Comparison of ENCODE assay signal across 8 cellular contexts in genomic region chr18:36127866-36128845, GRCh38. TPM values are rescaled to one million over a fixed set of nuclear protein-coding genes. Genes with fewer than 3 reads are reported as not detected.
DNase-seq lines count a peak whose midpoint lies in the region; ATAC-seq and TF ChIP-seq lines count a peak whose summit lies in the region.

No MANE protein-coding gene starts in this region.

- H3K79me2 ChIP-seq in Loucy (ENCODE audit: insufficient read depth, low read length): peaks cover 73% of the 10 kb centered on the region

- H3K36me3 ChIP-seq in Loucy (ENCODE audit: insufficient read depth, low read length): no peaks in the 10 kb centered on the region
- H3K36me3 ChIP-seq in skeletal muscle satellite cell (ENCODE audit: insufficient read depth, low read length): peaks cover 17% of the 10 kb centered on the region

- H3F3A ChIP-seq in Loucy (ENCODE audit: low read depth): no peaks in the 10 kb centered on the region

- peak overlapping the region; percentile 95 for H3K4me2 ChIP-seq in Loucy (ENCODE audit: low read depth, low read length, poor library complexity, severe bottlenecking)
- H3K4me2 ChIP-seq in skeletal muscle satellite cell (ENCODE audit: low read length): peak overlapping the region; percentile 100

- peak overlapping the region; percentile 88 for H2AFZ ChIP-seq in Loucy (ENCODE audit: low read length)

- DNase-seq in NCI-H1092 treated with DMSO at 0.1 percent for 48 hours (lab: John Stamatoyannopoulos, UW) (peak; percentile 75), NCI-H1092 (lab: John Stamatoyannopoulos, UW) (no peak), amniotic stem cell (lab: John Stamatoyannopoulos, UW) (peak; percentile 11), iPS-NIHi11 (ENCODE audit: low spot score) (peak; percentile 40), GM19240 (ENCODE audit: insufficient read length, low spot score) (no peak), omental fat pad (ENCODE audit: low spot score) (no peak)

- no peaks in the 10 kb centered on the region for H3K27me3 ChIP-seq in Loucy (ENCODE audit: insufficient read depth, low read length, poor library complexity, severe bottlenecking)
- no peaks in the 10 kb centered on the region for H3K27me3 ChIP-seq in skeletal muscle satellite cell (ENCODE audit: control insufficient read depth, insufficient read depth, low read length)

- no peak for ATAC-seq in omental fat pad (ENCODE audit: low FRiP score)

- TF ChIP-seq CTCF in Loucy (conservative IDR thresholded peaks at IDR 0.05; ENCODE audit: low read length) (no peak), omental fat pad (IDR thresholded peaks at IDR 0.05) (no peak)

- peaks cover 42% of the 10 kb centered on the region for H4K20me1 ChIP-seq in Loucy (ENCODE audit: insufficient read depth, low read length, poor library complexity, severe bottlenecking)

- peak overlapping the region; percentile 98 for H3K9ac ChIP-seq in Loucy (ENCODE audit: low read depth, low read length, poor library complexity, severe bottlenecking)
- peak overlapping the region; percentile 100 for H3K9ac ChIP-seq in skeletal muscle satellite cell (ENCODE audit: low read depth, low read length)

- H3K9me3 ChIP-seq in Loucy (ENCODE audit: insufficient read depth, low read depth, low read length) (no peaks in the 10 kb centered on the region), skeletal muscle satellite cell (replicated peaks; ENCODE audit: low read length) (no peaks in the 10 kb centered on the region)

- peak overlapping the region; percentile 91 for H3K4me3 ChIP-seq in Loucy (ENCODE audit: low read length, poor library complexity, severe bottlenecking)
- H3K4me3 ChIP-seq in skeletal muscle satellite cell (ENCODE audit: low read length): peak overlapping the region; percentile 99

- H3K4me1 ChIP-seq in Loucy (ENCODE audit: insufficient read depth, low read length, poor library complexity, severe bottlenecking) (peaks cover 74% of the 10 kb centered on the region), skeletal muscle satellite cell (ENCODE audit: control insufficient read depth, insufficient read depth, low read length) (peaks cover 12% of the 10 kb centered on the region)

- no peaks in the 10 kb centered on the region for H3K9me2 ChIP-seq in Loucy (replicated peaks; ENCODE audit: low read depth, low read length)

RNA-seq across cellular contexts. Expression of gene SLC39A6, which starts 1.0 kb away (rescaled TPM):
- total RNA-seq in skeletal muscle satellite cell (2012; rRNA removed): 64.9 and 81.7 TPM in 2 replicates
- total RNA-seq in omental fat pad: 10 to 100 TPM; 36.7 to 77.5 (median 43.6) TPM

RNA-seq across cellular contexts. Expression of gene ELP2, which starts 1.5 kb away (rescaled TPM):
- total RNA-seq in skeletal muscle satellite cell (2012; rRNA removed): 65.5 and 70.7 TPM in 2 replicates
- 10 to 100 TPM; 43.6 to 62.3 (median 57.7) TPM for total RNA-seq in omental fat pad

RNA-seq across cellular contexts. Expression of gene MOCOS, which starts 59.1 kb away (rescaled TPM):
- 12.2 and 17.2 TPM in 2 replicates for total RNA-seq in skeletal muscle satellite cell (2012; rRNA removed)
- 10 to 100 TPM in 1 of 4 donors, 1 to 10 TPM in 3; 2.2 to 11.4 (median 5.1) TPM for total RNA-seq in omental fat pad

Comparison
In these comparisons a context has a peak if more than half of its experiments do, and no peak if none do; other contexts are left out.
1. DNase-seq: peak in NCI-H1092 treated with DMSO at 0.1 percent for 48 hours (single experiment), amniotic stem cell (single experiment) and iPS-NIHi11 (single experiment); none in NCI-H1092 (single experiment), GM19240 (single experiment) and omental fat pad (single experiment).